30 cellular contexts compared by ENCODE assay signal in genomic region chr6:69818223-69818930, GRCh38. TPM values are rescaled to one million over a fixed set of nuclear protein-coding genes. Genes with fewer than 3 reads are reported as not detected.
DNase-seq lines count a peak whose midpoint lies in the region; ATAC-seq and TF ChIP-seq lines count a peak whose summit lies in the region.
"Had no signal": no experiment of that assay in that cellular context is flagged by ENCODE, and none has a peak within 500 bp of the region (broad histone marks: within the 10 kb centered on the region; RNA-seq: fewer than 3 reads in every experiment).

No MANE protein-coding gene starts in this region.

- no peak for TF ChIP-seq POLR2A in right lobe of liver (IDR thresholded peaks at IDR 0.05)

- peak overlapping the region; percentile 8 for H3K27ac Mint-ChIP-seq in progenitor cell of endocrine pancreas
- H3K27ac Mint-ChIP-seq: T-cell had no signal

- TF ChIP-seq CTCF in right lobe of liver (IDR thresholded peaks at IDR 0.05) (no peak), progenitor cell of endocrine pancreas (IDR thresholded peaks at IDR 0.05; ENCODE audit: unreplicated experiment) (no peak)

- peaks cover 0 to 24% (median 0%) of the 10 kb centered on the region in 4 donors for H3K4me1 ChIP-seq in right lobe of liver
- H3K4me1 ChIP-seq: A549, SJSA1 had no signal

- DNase-seq in DMS53 treated with DMSO at 0.1 percent for 48 hours (lab: John Stamatoyannopoulos, UW; ENCODE audit: unreplicated experiment) (peak; percentile 57), SK-N-MC (ENCODE audit: low read depth, low spot score) (no peak), right lobe of liver (peak; percentile 23 to 72 (median 54)), progenitor cell of endocrine pancreas (ENCODE audit: low spot score, unreplicated experiment) (no peak), HUDEP-2 (lab: John Stamatoyannopoulos, UW; ENCODE audit: unreplicated experiment in 76 of 76) (no peak)
- no peak for DNase-seq in activated effector memory CD4-positive, alpha-beta T cell treated with anti-CD3 and anti-CD28 coated beads, Interleukin-2, amount 50 U/mL, for 16 hours
- DNase-seq: AML-193; C1 segment of cervical spinal cord; CD4-positive, alpha-beta memory T cell; DMS 273 treated with DMSO at 0.1 percent for 48 hours; DND-41; HCEC 1CT; KG1; MM.1S; NCI-H1048; NCI-H1417; NCI-H1694; NCI-H2081; NCI-H2171; NCI-H226; NCI-H524; NCI-H774; Right ventricle myocardium superior; RPMI8226; T-cell had no signal

- H3K27ac ChIP-seq in SK-N-MC (peak overlapping the region; percentile 74), right lobe of liver (peak overlapping the region in 1 of 3 donors; percentile 51)
- H3K27ac ChIP-seq: A549, SJSA1 had no signal

- no peaks in the 10 kb centered on the region for H3K36me3 Mint-ChIP-seq in progenitor cell of endocrine pancreas (ENCODE audit: insufficient read depth)
- H3K36me3 Mint-ChIP-seq: CD4-positive, alpha-beta memory T cell; T-cell had no signal

- H3K36me3 ChIP-seq in SK-N-MC (ENCODE audit: insufficient read depth, low read length) (no peaks in the 10 kb centered on the region), right lobe of liver (no peaks in the 10 kb centered on the region)
- H3K36me3 ChIP-seq: SJSA1 had no signal

- no peak overlapping the region for H3K4me3 Mint-ChIP-seq in progenitor cell of endocrine pancreas (ENCODE audit: low read depth)
- H3K4me3 Mint-ChIP-seq: CD4-positive, alpha-beta memory T cell; T-cell had no signal

- no peaks in the 10 kb centered on the region for H3K27me3 Mint-ChIP-seq in progenitor cell of endocrine pancreas
- H3K27me3 Mint-ChIP-seq: CD4-positive, alpha-beta memory T cell; T-cell had no signal

- no peaks in the 10 kb centered on the region for H3K9me3 Mint-ChIP-seq in progenitor cell of endocrine pancreas (ENCODE audit: low read depth)
- H3K9me3 Mint-ChIP-seq: T-cell had no signal

- intact Hi-C loops in right lobe of liver (cut with DNase I), result no loop called here

- H3K4me1 Mint-ChIP-seq in progenitor cell of endocrine pancreas (ENCODE audit: low read depth), result peaks cover 16% of the 10 kb centered on the region

- H3K9me3 ChIP-seq in SK-N-MC (ENCODE audit: low read depth, low read length), result no peaks in the 10 kb centered on the region
- H3K9me3 ChIP-seq in right lobe of liver, result no peaks in the 10 kb centered on the region
- H3K9me3 ChIP-seq: A549, SJSA1 had no signal

- WGBS in right lobe of liver (ENCODE audit: insufficient coverage, low coverage, low lambda C conversion rate, missing lambda C conversion rate), result 30% methylated on average over 2 of the region's 2 CpGs

- H3K4me3 ChIP-seq in SK-N-MC (no peak overlapping the region), right lobe of liver (no peak overlapping the region)
- H3K4me3 ChIP-seq: A549, SJSA1 had no signal

- ATAC-seq in right lobe of liver (peak; percentile 88 to 98 (median 92)), HG03135 (IDR thresholded peaks at IDR 0.05; ENCODE audit: unreplicated experiment) (no peak)
- ATAC-seq: A549, T-cell had no signal

- no peaks in the 10 kb centered on the region for H3K27me3 ChIP-seq in right lobe of liver
- H3K27me3 ChIP-seq: SJSA1 had no signal

- H3K9ac ChIP-seq in SK-N-MC (ENCODE audit: insufficient read length), result no peak overlapping the region

RNA-seq across cellular contexts. Expression of gene LMBRD1, which starts 21.6 kb away (rescaled TPM):
- total RNA-seq in right lobe of liver (10 to 100 TPM; 37.9 to 57.7 (median 50.2) TPM), progenitor cell of endocrine pancreas (39.1 and 40.9 TPM in 2 replicates)

RNA-seq across cellular contexts. Expression of gene COL19A1, which starts 48.0 kb away (rescaled TPM):
- total RNA-seq in right lobe of liver, result under 1 TPM in 4 of 6 experiments, not detected in 2; 0.18 to 0.39 (median 0.27) TPM
- total RNA-seq in progenitor cell of endocrine pancreas, result 2.3 and 3.5 TPM in 2 replicates
- total RNA-seq: CD4-positive, alpha-beta memory T cell; H1; HT1080; SJSA1 had no signal

Comparison
In these comparisons a context has a peak if more than half of its experiments do, and no peak if none do; other contexts are left out.
1. DNase-seq: peak in DMS53 treated with DMSO at 0.1 percent for 48 hours (single experiment) and right lobe of liver (3 of 3); none in SK-N-MC (single experiment), progenitor cell of endocrine pancreas (single experiment), activated effector memory CD4-positive, alpha-beta T cell treated with anti-CD3 and anti-CD28 coated beads, Interleukin-2, amount 50 U/mL, for 16 hours (single experiment) and HUDEP-2 (0 of 76).